1 cellular context compared by ENCODE assay signal in the genomic region with DNA sequence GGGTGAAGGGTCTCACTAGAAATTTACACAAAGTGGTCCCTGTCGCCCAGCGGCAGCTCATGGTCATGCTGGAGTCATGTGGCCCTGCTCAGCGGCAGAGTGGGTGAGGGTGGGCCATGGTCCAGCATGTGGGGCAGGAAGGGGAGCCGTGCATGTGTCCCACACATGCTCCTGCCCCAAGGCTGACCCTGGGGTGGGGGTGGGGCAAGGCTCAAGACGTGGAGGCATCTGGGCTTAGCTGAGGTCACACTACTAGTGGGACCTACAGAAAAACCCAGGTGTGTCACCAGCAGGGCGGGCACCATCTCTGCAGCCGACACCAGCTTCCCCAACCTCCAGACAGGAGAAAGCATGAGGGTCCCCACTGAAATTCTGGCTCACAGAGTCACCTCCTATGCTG.
TF ChIP-seq lines count a peak whose summit lies in the region.

No MANE protein-coding gene starts in this region.

TF ChIP-seq in K562, 482 proteins besides CTCF, POLR2A, EP300 and RAD21:
- TF ChIP-seq SMAD1 (IDR thresholded peaks at IDR 0.05; ENCODE audit: low read depth, low read length, partially characterized antibody), result no peak
- 0 out of 2 replicates have a peak, but pooled peaks have one; percentile 36 for TF ChIP-seq ZKSCAN8 (CRISPR knock-in tag; IDR thresholded peaks at IDR 0.05)
